ENCODE assay signal across 8 cellular contexts in the genomic region with DNA sequence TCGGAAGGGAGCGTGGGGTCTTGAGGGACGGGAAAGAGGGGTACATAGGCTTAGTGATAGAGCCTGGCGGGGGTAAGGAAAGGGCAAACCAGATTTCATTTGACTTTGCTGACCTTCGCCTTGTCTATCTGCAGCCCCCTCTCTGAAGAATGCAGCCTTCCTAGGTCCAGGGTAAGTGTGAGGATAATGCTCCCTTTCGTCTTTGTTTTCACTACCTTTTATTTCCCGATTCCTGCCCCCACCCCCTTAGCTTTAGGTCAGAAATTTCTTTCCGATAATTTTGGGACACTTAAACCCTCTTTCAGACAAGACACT. TPM values are rescaled to one million over a fixed set of nuclear protein-coding genes. Genes with fewer than 3 reads are reported as not detected.
A peak's percentile ranks its signal among the peaks of the same experiment; 100 is the strongest.
DNase-seq lines count a peak whose midpoint lies in the region; ATAC-seq and TF ChIP-seq lines count a peak whose summit lies in the region.

No MANE protein-coding gene starts in this region.

- intact Hi-C loops in activated CD4-positive, alpha-beta T cell treated with anti-CD3 and anti-CD28 coated beads for 36 hours (cut with DNase I, micrococcal nuclease), result loop anchor here (1.0 to 5.0 kb wide), 14 partner anchors 21 to 1168 kb away; partner anchors contain the start of genes DDX20 (in 2 of the 2), CAPZA1 (in 1 of the 2), CEPT1 (in 1 of the 2) and DENND2D (in 1 of the 2)
- intact Hi-C loops in adrenal gland (cut with DNase I) (no loop called here), left lung (cut with DNase I) (no loop called here)

- DNase-seq in activated CD4-positive, alpha-beta T cell treated with anti-CD3 and anti-CD28 coated beads for 36 hours, result no peak
- DNase-seq in activated CD4-positive, alpha-beta T cell treated with anti-CD3 and anti-CD28 coated beads for 4 hours, result no peak
- no peak for DNase-seq in adrenal gland
- no peak for DNase-seq in left lung
- no peak for DNase-seq in thoracic aorta (ENCODE audit: low spot score)
- DNase-seq in NCI-H2081 treated with DMSO at 0.1 percent for 48 hours (lab: John Stamatoyannopoulos, UW), result no peak
- DNase-seq in 8988T, result no peak

- WGBS in adrenal gland, 4 donors, result 0 to 2% (median 0%) methylated on average over 8 of the region's 8 CpGs

- no peak for TF ChIP-seq POLR2A in adrenal gland (IDR thresholded peaks at IDR 0.05)

- H3K27ac Mint-ChIP-seq in activated CD4-positive, alpha-beta T cell treated with anti-CD3 and anti-CD28 coated beads for 36 hours, result peak overlapping the region; percentile 98

- peak overlapping the region in 4 of 5 donors; percentile 73 to 94 (median 84) for H3K27ac ChIP-seq in adrenal gland
- peak overlapping the region; percentile 78 to 86 for H3K27ac ChIP-seq in left lung
- H3K27ac ChIP-seq in thoracic aorta, result peak overlapping the region; percentile 58 to 86

- no peaks in the 10 kb centered on the region for H3K9me3 Mint-ChIP-seq in activated CD4-positive, alpha-beta T cell treated with anti-CD3 and anti-CD28 coated beads for 36 hours (ENCODE audit: low read depth)

- H3K36me3 Mint-ChIP-seq in activated CD4-positive, alpha-beta T cell treated with anti-CD3 and anti-CD28 coated beads for 36 hours (ENCODE audit: low read depth), result peaks cover 53% of the 10 kb centered on the region

- H3K27me3 ChIP-seq in adrenal gland, result no peaks in the 10 kb centered on the region
- H3K27me3 ChIP-seq in left lung, result no peaks in the 10 kb centered on the region
- no peaks in the 10 kb centered on the region for H3K27me3 ChIP-seq in thoracic aorta (replicated peaks; ENCODE audit: insufficient read depth)

- H3K36me3 ChIP-seq in adrenal gland (replicated peaks in 1 of 2) (peaks cover 0 to 13% of the 10 kb centered on the region in 2 donors), left lung (peaks cover 0 to 38% of the 10 kb centered on the region in 2 donors), thoracic aorta (no peaks in the 10 kb centered on the region)

- no peaks in the 10 kb centered on the region for H3K27me3 Mint-ChIP-seq in activated CD4-positive, alpha-beta T cell treated with anti-CD3 and anti-CD28 coated beads for 36 hours

- H3K4me3 Mint-ChIP-seq in activated CD4-positive, alpha-beta T cell treated with anti-CD3 and anti-CD28 coated beads for 36 hours, result peak overlapping the region; percentile 99

- POLR2A ChIA-PET in activated CD4-positive, alpha-beta T cell treated with anti-CD3 and anti-CD28 coated beads for 36 hours (lab: Charles Lee), result no interaction called here

- TF ChIP-seq CTCF in adrenal gland (IDR thresholded peaks at IDR 0.05) (no peak), left lung (IDR thresholded peaks at IDR 0.05) (no peak), thoracic aorta (IDR thresholded peaks at IDR 0.05) (no peak)

- peaks cover 80% of the 10 kb centered on the region for H3K4me1 Mint-ChIP-seq in activated CD4-positive, alpha-beta T cell treated with anti-CD3 and anti-CD28 coated beads for 36 hours

- ATAC-seq in activated CD4-positive, alpha-beta T cell treated with anti-CD3 and anti-CD28 coated beads for 36 hours, result no peak
- ATAC-seq in left lung, result no peak
- no peak for ATAC-seq in thoracic aorta (ENCODE audit: insufficient number of reproducible peaks, low FRiP score, low read depth)
- no peak for ATAC-seq in GM18858 (IDR thresholded peaks at IDR 0.05; ENCODE audit: unreplicated experiment)

- CTCF ChIA-PET in activated CD4-positive, alpha-beta T cell treated with anti-CD3 and anti-CD28 coated beads for 36 hours (lab: Charles Lee), result interaction anchor here (1.6 to 2.7 kb wide), 2 partner anchors 23 to 319 kb away, joined by 5 to 13 read pairs; partner anchors contain the start of gene C1orf162

- H3K4me3 ChIP-seq in adrenal gland (peak overlapping the region; percentile 80 to 96 (median 94)), left lung (peak overlapping the region; percentile 90 to 93), thoracic aorta (peak overlapping the region; percentile 79)

- peaks cover 5 to 54% of the 10 kb centered on the region in 2 donors for H3K4me1 ChIP-seq in adrenal gland (replicated peaks in 1 of 2)
- H3K4me1 ChIP-seq in left lung, result peaks cover 5 to 59% of the 10 kb centered on the region in 2 donors
- H3K4me1 ChIP-seq in thoracic aorta (ENCODE audit: control insufficient read depth in 1 of 2, low read depth in 2 of 2), result peaks cover 24 to 58% of the 10 kb centered on the region in 2 donors

- H3K9me3 ChIP-seq in adrenal gland (replicated peaks in 1 of 3), result no peaks in the 10 kb centered on the region
- H3K9me3 ChIP-seq in left lung, result no peaks in the 10 kb centered on the region
- H3K9me3 ChIP-seq in thoracic aorta, result no peaks in the 10 kb centered on the region

RNA-seq across cellular contexts. Expression of gene ATP5PB, which starts 0.4 kb away (rescaled TPM):
- 100 to 1,000 TPM; 292 to 301 TPM for total RNA-seq in activated CD4-positive, alpha-beta T cell treated with anti-CD3 and anti-CD28 coated beads for 36 hours
- total RNA-seq in adrenal gland, result 100 to 1,000 TPM; 154 to 319 (median 245) TPM
- 100 to 1,000 TPM; 103 to 834 (median 147) TPM for polyA plus RNA-seq in adrenal gland
- total RNA-seq in left lung, result 100 to 1,000 TPM; 180 to 206 TPM
- 10 to 100 TPM; 92.1 to 99.9 TPM for total RNA-seq in thoracic aorta

RNA-seq across cellular contexts. Expression of gene WDR77, which starts 0.6 kb away (rescaled TPM):
- total RNA-seq in activated CD4-positive, alpha-beta T cell treated with anti-CD3 and anti-CD28 coated beads for 36 hours, result 10 to 100 TPM; 42.5 to 53.6 TPM
- total RNA-seq in adrenal gland (10 to 100 TPM; 20.6 to 40.1 (median 28.3) TPM), left lung (10 to 100 TPM; 18.9 to 35.2 TPM), thoracic aorta (10 to 100 TPM; 24.9 to 40.6 TPM)
- 10 to 100 TPM; 19.8 to 47.2 (median 24.0) TPM for polyA plus RNA-seq in adrenal gland

RNA-seq across cellular contexts. Expression of gene OVGP1, which starts 22.1 kb away (rescaled TPM):
- 1 to 10 TPM; 1.2 to 1.5 TPM for total RNA-seq in activated CD4-positive, alpha-beta T cell treated with anti-CD3 and anti-CD28 coated beads for 36 hours
- total RNA-seq in adrenal gland (1 to 10 TPM in 2 of 8 donors, under 1 TPM in 6; 0.18 to 1.6 (median 0.58) TPM), left lung (1 to 10 TPM; 1.0 to 1.2 TPM), thoracic aorta (10 to 100 TPM in 1 of 2 donors, 1 to 10 TPM in 1; 1.6 to 11.5 TPM)
- 1 to 10 TPM in 2 of 3 donors, under 1 TPM in 1; 0.71 to 7.3 (median 3.4) TPM for polyA plus RNA-seq in adrenal gland

RNA-seq across cellular contexts. Expression of gene C1orf162, which starts 24.1 kb away (rescaled TPM):
- 1 to 10 TPM; 4.7 to 7.6 TPM for total RNA-seq in activated CD4-positive, alpha-beta T cell treated with anti-CD3 and anti-CD28 coated beads for 36 hours
- 10 to 100 TPM in 7 of 8 donors, 1 to 10 TPM in 1; 5.0 to 59.9 (median 33.6) TPM for total RNA-seq in adrenal gland
- 10 to 100 TPM; 45.7 to 54.1 (median 52.9) TPM for polyA plus RNA-seq in adrenal gland
- 10 to 100 TPM; 29.7 to 94.0 TPM for total RNA-seq in left lung
- total RNA-seq in thoracic aorta, result 10 to 100 TPM; 27.5 to 31.4 TPM

RNA-seq across cellular contexts. Expression of gene ADORA3, which starts 53.8 kb away (rescaled TPM):
- total RNA-seq in activated CD4-positive, alpha-beta T cell treated with anti-CD3 and anti-CD28 coated beads for 36 hours, result under 1 TPM in 1 of 2 experiments, not detected in 1; 0.16 TPM
- total RNA-seq in adrenal gland, result 10 to 100 TPM in 7 of 8 donors, 1 to 10 TPM in 1; 7.5 to 51.0 (median 21.1) TPM
- polyA plus RNA-seq in adrenal gland, result 10 to 100 TPM in 2 of 3 donors, 1 to 10 TPM in 1; 9.6 to 15.6 (median 10.1) TPM
- 10 to 100 TPM; 10.8 to 11.0 TPM for total RNA-seq in left lung
- 10 to 100 TPM in 1 of 2 donors, 1 to 10 TPM in 1; 6.2 to 29.5 TPM for total RNA-seq in thoracic aorta

Comparison
In these comparisons a context has a peak if more than half of its experiments do, and no peak if none do; other contexts are left out.
1. intact Hi-C loops: an anchor here in activated CD4-positive, alpha-beta T cell treated with anti-CD3 and anti-CD28 coated beads for 36 hours (1.0 to 5.0 kb wide); none called in adrenal gland and left lung.